8 cellular contexts compared by ENCODE assay signal in genomic region chr10:93471110-93471651, GRCh38. TPM values are rescaled to one million over a fixed set of nuclear protein-coding genes. Genes with fewer than 3 reads are reported as not detected.
DNase-seq lines count a peak whose midpoint lies in the region; ATAC-seq and TF ChIP-seq lines count a peak whose summit lies in the region.

No MANE protein-coding gene starts in this region.

- CTCF ChIA-PET in CD8-positive, alpha-beta memory T cell (lab: Charles Lee): interaction anchor here (0.7 to 1.3 kb wide), 2 partner anchors 11 to 27 kb away, joined by 3 to 4 read pairs; partner anchors contain the start of gene MYOF

- no peaks in the 10 kb centered on the region for H3K27me3 Mint-ChIP-seq in CD8-positive, alpha-beta memory T cell

- H3K27ac Mint-ChIP-seq in CD8-positive, alpha-beta memory T cell: no peak overlapping the region

- H3K36me3 Mint-ChIP-seq in CD8-positive, alpha-beta memory T cell: no peaks in the 10 kb centered on the region

- H3K36me3 ChIP-seq in ACC112 (ENCODE audit: insufficient read depth, low read length): peaks cover 23% of the 10 kb centered on the region; the same call in 1 of the 2 replicates
- no peaks in the 10 kb centered on the region for H3K36me3 ChIP-seq in mucosa of descending colon (ENCODE audit: low read depth)
- H3K36me3 ChIP-seq in CD8-positive, alpha-beta memory T cell (ENCODE audit: insufficient read depth, low read length): no peaks in the 10 kb centered on the region

- no peak for DNase-seq in coronary artery (ENCODE audit: low spot score)
- no peak for DNase-seq in mucosa of descending colon
- no peak for DNase-seq in NCI-H187 treated with DMSO at 0.1 percent for 48 hours (lab: John Stamatoyannopoulos, UW)
- DNase-seq in CD8-positive, alpha-beta memory T cell: no peak
- DNase-seq in ecto neural progenitor cell (ENCODE audit: low spot score): no peak

- no peaks in the 10 kb centered on the region for H3K27me3 ChIP-seq in ACC112 (ENCODE audit: insufficient read depth, low read length)
- H3K27me3 ChIP-seq in CD8-positive, alpha-beta memory T cell (ENCODE audit: insufficient read depth, low read length, poor library complexity, severe bottlenecking): no peaks in the 10 kb centered on the region

- TF ChIP-seq RAD21 in Ishikawa (IDR thresholded peaks at IDR 0.05; ENCODE audit: low read depth): peak; percentile 16; the same call in 1 of the 2 replicates

- H3K4me3 ChIP-seq in ACC112 (ENCODE audit: low read depth, low read length) (peak overlapping the region; percentile 13; the same call in 1 of the 2 replicates), coronary artery (no peak overlapping the region), mucosa of descending colon (no peak overlapping the region)
- H3K4me3 ChIP-seq in CD8-positive, alpha-beta memory T cell (ENCODE audit: low read length): no peak overlapping the region

- H3K4me1 ChIP-seq in ACC112 (ENCODE audit: control insufficient read depth, insufficient read depth, low read length, unreplicated experiment) (peaks cover 83% of the 10 kb centered on the region), mucosa of descending colon (ENCODE audit: low read depth) (peaks cover 45% of the 10 kb centered on the region)
- no peaks in the 10 kb centered on the region for H3K4me1 ChIP-seq in CD8-positive, alpha-beta memory T cell (ENCODE audit: insufficient read depth, low read length)

- no peak overlapping the region for H2AFZ ChIP-seq in ACC112 (ENCODE audit: low read length, unreplicated experiment)

- POLR2A ChIA-PET in CD8-positive, alpha-beta memory T cell (lab: Charles Lee): interaction anchor here (0.6 kb wide), 1 partner anchor 71 kb away, joined by 3 read pairs; no protein-coding TSS in a partner anchor

- H3K9me3 Mint-ChIP-seq in CD8-positive, alpha-beta memory T cell: no peaks in the 10 kb centered on the region

- H3K4me3 Mint-ChIP-seq in CD8-positive, alpha-beta memory T cell: no peak overlapping the region

- H3K27ac ChIP-seq in ACC112 (ENCODE audit: low read depth, low read length) (peak overlapping the region; percentile 86), coronary artery (peak overlapping the region; percentile 61 to 91)
- no peak overlapping the region for H3K27ac ChIP-seq in CD8-positive, alpha-beta memory T cell (ENCODE audit: low read depth, low read length)

- no peaks in the 10 kb centered on the region for H3K9me3 ChIP-seq in mucosa of descending colon
- no peaks in the 10 kb centered on the region for H3K9me3 ChIP-seq in CD8-positive, alpha-beta memory T cell (ENCODE audit: low read length)

- TF ChIP-seq EP300 in Ishikawa (IDR thresholded peaks at IDR 0.05; ENCODE audit: borderline replicate concordance): peak; percentile 90

- intact Hi-C loops in mucosa of descending colon (cut with DNase I, micrococcal nuclease): no loop called here

- peaks cover 67% of the 10 kb centered on the region for H3K79me2 ChIP-seq in ACC112 (ENCODE audit: control insufficient read depth, insufficient read depth, low read length, unreplicated experiment)

- ATAC-seq in mucosa of descending colon: peak; percentile 73
- ATAC-seq in GM18511 (IDR thresholded peaks at IDR 0.05; ENCODE audit: unreplicated experiment): no peak

- TF ChIP-seq CTCF in coronary artery (IDR thresholded peaks at IDR 0.05) (no peak), mucosa of descending colon (IDR thresholded peaks at IDR 0.05) (no peak)

- H3K4me1 Mint-ChIP-seq in CD8-positive, alpha-beta memory T cell: no peaks in the 10 kb centered on the region

TF ChIP-seq in Ishikawa, 13 proteins besides CTCF, POLR2A, EP300 and RAD21:
- TF ChIP-seq YY1 (IDR thresholded peaks at IDR 0.05; ENCODE audit: low read depth) (peak; percentile 63; the same call in 1 of the 2 replicates), TEAD4 (IDR thresholded peaks at IDR 0.05) (peak; percentile 92), CEBPB (IDR thresholded peaks at IDR 0.05) (peak; percentile 93), NFIC (IDR thresholded peaks at IDR 0.05) (peak; percentile 74), TAF1 (IDR thresholded peaks at IDR 0.05; ENCODE audit: low read depth) (no peak), CREB1 (IDR thresholded peaks at IDR 0.05; ENCODE audit: low read depth) (peak; percentile 43; the same call in 1 of the 2 replicates), FOXM1 (IDR thresholded peaks at IDR 0.05; ENCODE audit: borderline replicate concordance, low read depth) (peak; percentile 87; the same call in 1 of the 2 replicates), TCF12 (IDR thresholded peaks at IDR 0.05; ENCODE audit: low read depth) (peak; percentile 93), ZBTB7A (IDR thresholded peaks at IDR 0.05; ENCODE audit: low read depth) (no peak), EGR1 (IDR thresholded peaks at IDR 0.05) (no peak)
- TF ChIP-seq, protein P1, sequence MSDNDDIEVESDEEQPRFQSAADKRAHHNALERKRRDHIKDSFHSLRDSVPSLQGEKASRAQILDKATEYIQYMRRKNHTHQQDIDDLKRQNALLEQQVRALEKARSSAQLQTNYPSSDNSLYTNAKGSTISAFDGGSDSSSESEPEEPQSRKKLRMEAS (IDR thresholded peaks at IDR 0.05): peak; percentile 28; the same call in 1 of the 2 replicates

RNA-seq across cellular contexts. Expression of gene MYOF, which starts 11.0 kb away (rescaled TPM):
- total RNA-seq in mucosa of descending colon: 10 to 100 TPM; 55.0 to 90.7 (median 85.5) TPM
- total RNA-seq in CD8-positive, alpha-beta memory T cell: 10 to 100 TPM; 57.0 to 62.8 TPM
- not detected for polyA plus RNA-seq in CD8-positive, alpha-beta memory T cell

RNA-seq across cellular contexts. Expression of gene CEP55, which starts 25.2 kb away (rescaled TPM):
- 10 to 100 TPM in 1 of 3 donors, 1 to 10 TPM in 2; 1.3 to 11.7 (median 2.4) TPM for total RNA-seq in mucosa of descending colon
- 10 to 100 TPM; 41.2 to 44.4 TPM for total RNA-seq in CD8-positive, alpha-beta memory T cell
- 0.97 TPM for polyA plus RNA-seq in CD8-positive, alpha-beta memory T cell
